Comparison of ENCODE assay signal across 23 cellular contexts in genomic region chr1:69738458-69738857, GRCh38.
DNase-seq lines count a peak whose midpoint lies in the region; TF ChIP-seq lines count a peak whose summit lies in the region.
"Had no signal": no experiment of that assay in that cellular context is flagged by ENCODE, and none has a peak within 500 bp of the region (broad histone marks: within the 10 kb centered on the region; RNA-seq: fewer than 3 reads in every experiment).

No MANE protein-coding gene starts in this region.

- H4K20me1 ChIP-seq in osteoblast (ENCODE audit: insufficient read depth, low read length), result no peaks in the 10 kb centered on the region
- H4K20me1 ChIP-seq: BLaER1 treated with 17β-estradiol and CSF1 and Interleukin-3, amounts not matched to agents 10 nM and 100 nM had no signal

- H3K79me2 ChIP-seq in osteoblast (ENCODE audit: insufficient read depth, low read length), result no peaks in the 10 kb centered on the region

- H3K27me3 ChIP-seq in dorsolateral prefrontal cortex (no peaks in the 10 kb centered on the region), testis (no peaks in the 10 kb centered on the region), tibial nerve (no peaks in the 10 kb centered on the region), osteoblast (ENCODE audit: insufficient read depth, low read length) (no peaks in the 10 kb centered on the region)
- H3K27me3 ChIP-seq: BLaER1 treated with 17β-estradiol and CSF1 and Interleukin-3, amounts not matched to agents 10 nM and 100 nM; neutrophil had no signal

- H3K4me2 ChIP-seq in osteoblast (ENCODE audit: insufficient read depth, low read length), result no peak overlapping the region
- H3K4me2 ChIP-seq: BLaER1 treated with 17β-estradiol and CSF1 and Interleukin-3, amounts not matched to agents 10 nM and 100 nM had no signal

- WGBS in mesodermal cell (ENCODE audit: insufficient coverage in 2 of 2), 2 experiments, result no CpG with 5 or more reads among the region's 2 CpGs
- 22 to 31% methylated on average over 2 of the region's 2 CpGs for WGBS in testis, 2 donors
- 5 to 14% methylated on average over 2 of the region's 2 CpGs for WGBS in tibial nerve, 2 donors

- H3K27ac ChIP-seq in dorsolateral prefrontal cortex (peak overlapping the region in 30 of 59 donors; percentile 1 to 73 (median 37)), mesodermal cell (ENCODE audit: low read depth, low read length, severe bottlenecking) (peak overlapping the region; percentile 17), testis (peak overlapping the region; percentile 5 to 66), tibial nerve (no peak overlapping the region), osteoblast (ENCODE audit: low read depth, low read length) (no peak overlapping the region)
- H3K27ac ChIP-seq: BLaER1 treated with 17β-estradiol and CSF1 and Interleukin-3, amounts not matched to agents 10 nM and 100 nM; lower lobe of right lung; neutrophil; SJCRH30; skin epidermis had no signal

- no peak overlapping the region for H2AFZ ChIP-seq in osteoblast (ENCODE audit: low read length)

- H3K36me3 ChIP-seq in mesodermal cell (ENCODE audit: control insufficient read depth, insufficient read depth, low read length) (no peaks in the 10 kb centered on the region), testis (ENCODE audit: low read depth, missing control alignments) (no peaks in the 10 kb centered on the region), tibial nerve (no peaks in the 10 kb centered on the region), osteoblast (ENCODE audit: insufficient read depth, low read length) (no peaks in the 10 kb centered on the region)
- H3K36me3 ChIP-seq: BLaER1 treated with 17β-estradiol and CSF1 and Interleukin-3, amounts not matched to agents 10 nM and 100 nM; lower lobe of right lung; neutrophil; SJCRH30 had no signal

- peak overlapping the region in 5 of 59 donors; percentile 6 to 27 (median 10) for H3K4me3 ChIP-seq in dorsolateral prefrontal cortex
- H3K4me3 ChIP-seq in mesodermal cell (ENCODE audit: extremely low read depth, insufficient read depth, low read length, poor library complexity, severe bottlenecking), result no peak overlapping the region
- no peak overlapping the region for H3K4me3 ChIP-seq in testis
- no peak overlapping the region for H3K4me3 ChIP-seq in tibial nerve
- no peak overlapping the region for H3K4me3 ChIP-seq in osteoblast (ENCODE audit: insufficient read depth, low read length)
- H3K4me3 ChIP-seq: BLaER1 treated with 17β-estradiol and CSF1 and Interleukin-3, amounts not matched to agents 10 nM and 100 nM; lower lobe of right lung; SJCRH30; skin epidermis had no signal

- no peaks in the 10 kb centered on the region for H3K4me1 ChIP-seq in mesodermal cell (ENCODE audit: control insufficient read depth, insufficient read depth, low read length, poor library complexity, severe bottlenecking)
- peaks cover 8% of the 10 kb centered on the region for H3K4me1 ChIP-seq in testis
- peaks cover 0 to 12% (median 0%) of the 10 kb centered on the region in 4 donors for H3K4me1 ChIP-seq in tibial nerve
- H3K4me1 ChIP-seq in osteoblast (ENCODE audit: insufficient read depth, low read length), result no peaks in the 10 kb centered on the region
- H3K4me1 ChIP-seq: BLaER1 treated with 17β-estradiol and CSF1 and Interleukin-3, amounts not matched to agents 10 nM and 100 nM; lower lobe of right lung; SJCRH30 had no signal

- TF ChIP-seq EP300 in tibial nerve (IDR thresholded peaks at IDR 0.05), result no peak

- TF ChIP-seq CTCF in dorsolateral prefrontal cortex (IDR thresholded peaks at IDR 0.05 in 54 of 56, conservative IDR thresholded peaks at IDR 0.05 in 2 of 56; ENCODE audit: low read depth in 1 of 56, partially characterized antibody in 56 of 56) (peak in 1 of 56 donors; percentile 5), testis (IDR thresholded peaks at IDR 0.05) (no peak), tibial nerve (IDR thresholded peaks at IDR 0.05) (no peak), osteoblast (IDR thresholded peaks at IDR 0.05; ENCODE audit: extremely low read depth, low read depth, low read length) (no peak)

- no peak for TF ChIP-seq POLR2A in testis (IDR thresholded peaks at IDR 0.05)
- no peak for TF ChIP-seq POLR2A in tibial nerve (IDR thresholded peaks at IDR 0.05)

- intact Hi-C loops in dorsolateral prefrontal cortex (cut with DNase I) (loop anchor here in 1 of 2 donors (5.0 kb wide), 1 partner anchor 171 kb away; the partner anchor contains the start of gene LRRC7), testis (cut with DNase I; ENCODE audit: low total_unique reads) (no loop called here)

- peak; percentile 3 for DNase-seq in amniotic epithelial cell (ENCODE audit: low read depth)
- no peak for DNase-seq in dorsolateral prefrontal cortex
- peak; percentile 38 for DNase-seq in testis
- DNase-seq in NCI-H2196 (lab: John Stamatoyannopoulos, UW; ENCODE audit: unreplicated experiment), result no peak
- no peak for DNase-seq in tibial nerve (ENCODE audit: low spot score in 2 of 2)
- DNase-seq in osteoblast (ENCODE audit: insufficient read length, low spot score, missing footprints), result no peak
- DNase-seq: activated CD4-positive, alpha-beta memory T cell treated with anti-CD3 and anti-CD28 coated beads, Interleukin-2, amount 10 ng/mL, durations not matched to agents 7 days and 5 days; COR-L47; GDM1; KBM-7; kidney glomerular epithelial cell; lower lobe of right lung; NCI-H1417; NCI-H2081; NCI-H774; stimulated activated CD4-positive, alpha-beta T cell treated with anti-CD3 and anti-CD28 coated beads, Interleukin-1b, Interleukin-23, amount 100 ng/mL, for 48 hours; stimulated activated CD8-positive, alpha-beta memory T cell treated with anti-CD3 and anti-CD28 coated beads, Interleukin-4, amount 100 ng/mL, for 48 hours; T-helper 1 cell had no signal

- H3K9me3 ChIP-seq in mesodermal cell (ENCODE audit: control insufficient read depth, low read length) (peaks cover 7% of the 10 kb centered on the region), testis (no peaks in the 10 kb centered on the region), tibial nerve (peaks cover 0 to 13% (median 0%) of the 10 kb centered on the region in 4 donors), osteoblast (ENCODE audit: low read depth, low read length) (no peaks in the 10 kb centered on the region)
- H3K9me3 ChIP-seq: neutrophil, SJCRH30 had no signal

Comparison
In these comparisons a context has a peak if more than half of its experiments do, and no peak if none do; other contexts are left out.
1. DNase-seq: peak in amniotic epithelial cell (single experiment) and testis (single experiment); none in dorsolateral prefrontal cortex (0 of 10), NCI-H2196 (single experiment), tibial nerve (0 of 2) and osteoblast (single experiment).
2. H3K27ac ChIP-seq: peak in dorsolateral prefrontal cortex (30 of 59), mesodermal cell (single experiment) and testis (2 of 2); none in tibial nerve (0 of 4) and osteoblast (single experiment).